ENCODE assay signal across 9 cellular contexts in genomic region chr5:62578540-62578939, GRCh38. TPM values are rescaled to one million over a fixed set of nuclear protein-coding genes. Genes with fewer than 3 reads are reported as not detected.
DNase-seq lines count a peak whose midpoint lies in the region; ATAC-seq, FAIRE-seq and TF ChIP-seq lines count a peak whose summit lies in the region.
"Had no signal": no experiment of that assay in that cellular context is flagged by ENCODE, and none has a peak within 500 bp of the region (broad histone marks: within the 10 kb centered on the region; RNA-seq: fewer than 3 reads in every experiment).

A gene with protein sequence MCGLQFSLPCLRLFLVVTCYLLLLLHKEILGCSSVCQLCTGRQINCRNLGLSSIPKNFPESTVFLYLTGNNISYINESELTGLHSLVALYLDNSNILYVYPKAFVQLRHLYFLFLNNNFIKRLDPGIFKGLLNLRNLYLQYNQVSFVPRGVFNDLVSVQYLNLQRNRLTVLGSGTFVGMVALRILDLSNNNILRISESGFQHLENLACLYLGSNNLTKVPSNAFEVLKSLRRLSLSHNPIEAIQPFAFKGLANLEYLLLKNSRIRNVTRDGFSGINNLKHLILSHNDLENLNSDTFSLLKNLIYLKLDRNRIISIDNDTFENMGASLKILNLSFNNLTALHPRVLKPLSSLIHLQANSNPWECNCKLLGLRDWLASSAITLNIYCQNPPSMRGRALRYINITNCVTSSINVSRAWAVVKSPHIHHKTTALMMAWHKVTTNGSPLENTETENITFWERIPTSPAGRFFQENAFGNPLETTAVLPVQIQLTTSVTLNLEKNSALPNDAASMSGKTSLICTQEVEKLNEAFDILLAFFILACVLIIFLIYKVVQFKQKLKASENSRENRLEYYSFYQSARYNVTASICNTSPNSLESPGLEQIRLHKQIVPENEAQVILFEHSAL (plus strand): TSS chr5:62578819. CDS start chr5:62579439, 620 bp downstream.

- no peaks in the 10 kb centered on the region for H3K4me1 ChIP-seq in small intestine (ENCODE audit: control insufficient read depth in 2 of 2, insufficient read depth in 1 of 2, low read depth in 1 of 2, low read length in 1 of 2)

- H3K9me3 ChIP-seq in small intestine (ENCODE audit: control insufficient read depth, low read depth) = no peaks in the 10 kb centered on the region

- in situ Hi-C loops in GM13976 (cut with MboI; ENCODE audit: low sequenced_read_pairs, unreplicated experiment) = loop anchor here (25.0 kb wide), 1 partner anchor 366 kb away; no protein-coding TSS in a partner anchor

- intact Hi-C loops in activated CD4-positive, alpha-beta T cell treated with anti-CD3 and anti-CD28 coated beads, Interleukin-2, amount 10 ng/mL, durations not matched to agents 24 days and 14 days (cut with micrococcal nuclease) = loop anchor here (10.0 kb wide), 1 partner anchor 114 kb away; no protein-coding TSS in a partner anchor

- peak within 1 kb of the TSS; percentile 58 for H3K4me3 Mint-ChIP-seq in activated CD4-positive, alpha-beta T cell treated with anti-CD3 and anti-CD28 coated beads, Interleukin-2, amount 10 ng/mL, durations not matched to agents 24 days and 14 days

- no peaks in the 10 kb centered on the region for H3K36me3 ChIP-seq in small intestine (ENCODE audit: control insufficient read depth in 2 of 2, insufficient read depth in 2 of 2, low read length in 2 of 2)

- peaks cover 14% of the 10 kb centered on the region for H3K36me3 Mint-ChIP-seq in activated CD4-positive, alpha-beta T cell treated with anti-CD3 and anti-CD28 coated beads, Interleukin-2, amount 10 ng/mL, durations not matched to agents 24 days and 14 days (ENCODE audit: low read depth)

- no peaks in the 10 kb centered on the region for H3K27me3 ChIP-seq in small intestine (ENCODE audit: control insufficient read depth in 2 of 2, insufficient read depth in 2 of 2, low read length in 2 of 2)

- no peak within 1 kb of the TSS for H3K4me3 ChIP-seq in small intestine (ENCODE audit: low read depth in 1 of 2, low read length in 2 of 2)

- ATAC-seq in HG02610 (IDR thresholded peaks at IDR 0.05; ENCODE audit: unreplicated experiment) = peak; percentile 71
- ATAC-seq in esophagus mucosa = peak; percentile 28

- no peaks in the 10 kb centered on the region for H3K27me3 Mint-ChIP-seq in activated CD4-positive, alpha-beta T cell treated with anti-CD3 and anti-CD28 coated beads, Interleukin-2, amount 10 ng/mL, durations not matched to agents 24 days and 14 days

- no peak for FAIRE-seq in small intestine (lab: Jason Lieb, UNC)

- peak within 1 kb of the TSS; percentile 56 for H3K27ac Mint-ChIP-seq in activated CD4-positive, alpha-beta T cell treated with anti-CD3 and anti-CD28 coated beads, Interleukin-2, amount 10 ng/mL, durations not matched to agents 24 days and 14 days

- H3K27ac ChIP-seq in small intestine (ENCODE audit: low read depth in 1 of 2, low read length in 1 of 2) = no peak within 1 kb of the TSS
- H3K27ac ChIP-seq: C4-2B had no signal

- H3K4me1 Mint-ChIP-seq in activated CD4-positive, alpha-beta T cell treated with anti-CD3 and anti-CD28 coated beads, Interleukin-2, amount 10 ng/mL, durations not matched to agents 24 days and 14 days = peaks cover 21% of the 10 kb centered on the region

- no peaks in the 10 kb centered on the region for H3K9me3 Mint-ChIP-seq in activated CD4-positive, alpha-beta T cell treated with anti-CD3 and anti-CD28 coated beads, Interleukin-2, amount 10 ng/mL, durations not matched to agents 24 days and 14 days

- TF ChIP-seq CTCF in GM13976 (IDR thresholded peaks at IDR 0.05; ENCODE audit: borderline replicate concordance, control extremely low read depth, extremely low read depth, insufficient read depth, missing control alignments) = no peak

- peak; percentile 83 for DNase-seq in activated CD4-positive, alpha-beta T cell treated with anti-CD3 and anti-CD28 coated beads, Interleukin-2, amount 10 ng/mL, durations not matched to agents 24 days and 14 days
- no peak for DNase-seq in activated CD4-positive, alpha-beta T cell treated with anti-CD3 and anti-CD28 coated beads, Interleukin-2, amount 50 U/mL, for 4 hours
- peak; percentile 20 for DNase-seq in NCI-H69 (lab: John Stamatoyannopoulos, UW)
- DNase-seq in small intestine = peak; percentile 23
- DNase-seq in GM13976 (ENCODE audit: low spot score) = no peak
- no peak for DNase-seq in GM19240 (ENCODE audit: insufficient read length, low spot score)

- WGBS in small intestine, 3 donors = 39 to 79% (median 66%) methylated on average over 4 of the region's 4 CpGs

RNA-seq across cellular contexts. Expression of the gene that starts here (rescaled TPM):
- 0.73 and 2.0 TPM in 2 replicates for total RNA-seq in activated CD4-positive, alpha-beta T cell treated with anti-CD3 and anti-CD28 coated beads, Interleukin-2, amount 10 ng/mL, durations not matched to agents 24 days and 14 days
- 0.16 TPM for total RNA-seq in esophagus mucosa
- polyA plus RNA-seq in small intestine = 1 to 10 TPM in 2 of 3 donors, not detected in 1; 1.4 to 4.9 TPM

Comparison
In these comparisons a context has a peak if more than half of its experiments do, and no peak if none do; other contexts are left out.
1. DNase-seq: peak in activated CD4-positive, alpha-beta T cell treated with anti-CD3 and anti-CD28 coated beads, Interleukin-2, amount 10 ng/mL, durations not matched to agents 24 days and 14 days (single experiment), NCI-H69 (single experiment) and small intestine (single experiment); none in activated CD4-positive, alpha-beta T cell treated with anti-CD3 and anti-CD28 coated beads, Interleukin-2, amount 50 U/mL, for 4 hours (0 of 2), GM13976 (single experiment) and GM19240 (single experiment).
2. Peak in ATAC-seq in esophagus mucosa; RNA of the gene not detected or under 1 TPM.